ENCODE assay signal across 10 cellular contexts in genomic region chr19:46610851-46611770, GRCh38. TPM values are rescaled to one million over a fixed set of nuclear protein-coding genes. Genes with fewer than 3 reads are reported as not detected.
DNase-seq lines count a peak whose midpoint lies in the region; ATAC-seq, FAIRE-seq and TF ChIP-seq lines count a peak whose summit lies in the region.
"Had no signal": no experiment of that assay in that cellular context is flagged by ENCODE, and none has a peak within 500 bp of the region (broad histone marks: within the 10 kb centered on the region; RNA-seq: fewer than 3 reads in every experiment).

No MANE protein-coding gene starts in this region.

- H2BK15ac ChIP-seq in H1 (ENCODE audit: low read length): no peak overlapping the region

- peak overlapping the region; percentile 81 for H3K27ac Mint-ChIP-seq in progenitor cell of endocrine pancreas

- H4K20me1 ChIP-seq in H1 (replicated peaks in 1 of 2; ENCODE audit: control insufficient read depth in 1 of 2, insufficient read depth in 2 of 2, low read length in 2 of 2) (peaks cover 0 to 11% of the 10 kb centered on the region in 2 experiments), GM23248 (ENCODE audit: insufficient read depth) (no peaks in the 10 kb centered on the region; the same call in 1 of the 2 replicates)

- H3K4me2 ChIP-seq in H1 (ENCODE audit: insufficient read depth in 1 of 2, low read depth in 2 of 2, low read length in 2 of 2) (no peak overlapping the region), GM23248 (ENCODE audit: unreplicated experiment) (no peak overlapping the region)

- H3K23me2 ChIP-seq in H1 (ENCODE audit: low read depth, low read length): no peaks in the 10 kb centered on the region

- CTCF ChIA-PET in H1 (lab: Charles Lee; ENCODE audit: partially characterized antibody): interaction anchor here (0.9 to 15.6 kb wide), 7 partner anchors 10 to 93 kb away, joined by 4 to 341 read pairs (median 8); partner anchors contain the start of genes CALM3, DACT3 and PTGIR

- peaks cover 5% of the 10 kb centered on the region for H3K27me3 Mint-ChIP-seq in progenitor cell of endocrine pancreas

- no peak overlapping the region for H4K91ac ChIP-seq in H1 (replicated peaks; ENCODE audit: insufficient read length, low read length)

- no peak for ATAC-seq in HG02759 (IDR thresholded peaks at IDR 0.05; ENCODE audit: unreplicated experiment)

- no peaks in the 10 kb centered on the region for H3K9me3 Mint-ChIP-seq in progenitor cell of endocrine pancreas (ENCODE audit: low read depth)

- H3K4me3 Mint-ChIP-seq in progenitor cell of endocrine pancreas (ENCODE audit: low read depth): no peak overlapping the region

- H2AFZ ChIP-seq in H1 (ENCODE audit: low read length) (no peak overlapping the region), GM23248 (no peak overlapping the region)

- no peak overlapping the region for H2AK5ac ChIP-seq in H1 (ENCODE audit: low read depth, low read length)

- H3K18ac ChIP-seq in H1 (ENCODE audit: extremely low read depth, low read length): no peak overlapping the region

- no peak overlapping the region for H3K23ac ChIP-seq in H1 (ENCODE audit: insufficient read length)

- H3K36me3 ChIP-seq in H1 (ENCODE audit: control insufficient read depth in 2 of 4, insufficient read depth in 4 of 4, low read length in 3 of 4) (peaks cover 12 to 38% (median 34%) of the 10 kb centered on the region in 4 experiments; a peak in 7 of 8 replicates), MG63 (peaks cover 41% of the 10 kb centered on the region), GM23248 (ENCODE audit: low read depth) (peaks cover 39% of the 10 kb centered on the region; the same call in 1 of the 2 replicates)

- peaks cover 3% of the 10 kb centered on the region for H3K4me1 Mint-ChIP-seq in progenitor cell of endocrine pancreas (ENCODE audit: low read depth)

- H3K9ac ChIP-seq in H1 (replicated peaks in 1 of 4; ENCODE audit: extremely low read depth in 1 of 4, low read depth in 3 of 4, low read length in 3 of 4) (no peak overlapping the region; a peak in 1 of 7 replicates), GM23248 (no peak overlapping the region)

- no peak overlapping the region for H3K14ac ChIP-seq in H1 (ENCODE audit: insufficient read length)

- peak; percentile 78 for DNase-seq in RPMI7951 (ENCODE audit: low read depth)
- DNase-seq in H1 (ENCODE audit: low read depth in 1 of 2, low spot score in 2 of 2): no peak
- no peak for DNase-seq in progenitor cell of endocrine pancreas (ENCODE audit: low spot score, unreplicated experiment)
- no peak for DNase-seq in kidney glomerular epithelial cell (lab: John Stamatoyannopoulos, UW)
- DNase-seq in MG63: no peak
- no peak for DNase-seq in GM23248
- DNase-seq: NCI-H1930 had no signal

- H2BK120ac ChIP-seq in H1 (replicated peaks; ENCODE audit: low read depth, low read length): no peak overlapping the region

- FAIRE-seq in H1 (lab: Jason Lieb, UNC): no peak
- FAIRE-seq: islet of Langerhans had no signal

- no peak overlapping the region for H3K56ac ChIP-seq in H1 (replicated peaks; ENCODE audit: insufficient read length, low read depth, low read length)

- H4K5ac ChIP-seq in H1 (ENCODE audit: insufficient read length, low read depth, low read length): no peak overlapping the region

- in situ Hi-C loops in GM23248 (cut with MboI): no loop called here

- H3F3A ChIP-seq in GM23248 (ENCODE audit: insufficient read depth): peaks cover 51% of the 10 kb centered on the region

- H4K8ac ChIP-seq in H1 (ENCODE audit: extremely low read depth, insufficient read depth, low read length): peak overlapping the region; percentile 87

- H3K9me2 ChIP-seq in GM23248 (ENCODE audit: insufficient read depth): no peaks in the 10 kb centered on the region

- no peak overlapping the region for H2BK12ac ChIP-seq in H1 (ENCODE audit: low read depth, low read length)

- no peaks in the 10 kb centered on the region for H3K4me1 ChIP-seq in H1 (replicated peaks in 1 of 4; ENCODE audit: control insufficient read depth in 3 of 4, insufficient read depth in 4 of 4, low read length in 3 of 4)
- peaks cover 7% of the 10 kb centered on the region for H3K4me1 ChIP-seq in GM23248 (ENCODE audit: insufficient read depth)

- no peaks in the 10 kb centered on the region; a peak in 1 of 4 replicates for H3K79me2 ChIP-seq in H1 (ENCODE audit: control insufficient read depth in 1 of 2, insufficient read depth in 2 of 2, low read length in 2 of 2)
- peaks cover 18% of the 10 kb centered on the region for H3K79me2 ChIP-seq in GM23248 (ENCODE audit: insufficient read depth)

- H3K27me3 ChIP-seq in H1 (replicated peaks in 1 of 4; ENCODE audit: control insufficient read depth in 3 of 4, extremely low read depth in 1 of 4, insufficient read depth in 3 of 4, low read length in 3 of 4): no peaks in the 10 kb centered on the region
- no peaks in the 10 kb centered on the region for H3K27me3 ChIP-seq in MG63
- no peaks in the 10 kb centered on the region for H3K27me3 ChIP-seq in GM23248 (replicated peaks; ENCODE audit: insufficient read depth)

- 86% methylated on average over 17 of the region's 17 CpGs; no CpG with 5 or more reads in 1 of the 2 experiments for WGBS in H1 (ENCODE audit: extremely low coverage in 1 of 2, insufficient coverage in 1 of 2, insufficient read length in 1 of 2, insufficient replicate concordance in 2 of 2, low coverage in 1 of 2, low lambda C conversion rate in 2 of 2, missing lambda C conversion rate in 1 of 2), 2 experiments
- WGBS in GM23248 (ENCODE audit: low coverage in 1 of 2, low lambda C conversion rate in 2 of 2, missing lambda C conversion rate in 2 of 2), 2 experiments: 77 to 78% methylated on average over 17 of the region's 17 CpGs

- POLR2A ChIA-PET in H1 (lab: Charles Lee; ENCODE audit: partially characterized antibody): interaction anchor here (0.7 to 3.5 kb wide), 7 partner anchors 9 to 50 kb away, joined by 3 to 28 read pairs (median 3); partner anchors contain the start of gene CALM3

- TF ChIP-seq POLR2A in GM19193 (IDR thresholded peaks at IDR 0.05; ENCODE audit: extremely low read depth, insufficient read depth, insufficient read length) (peak; percentile 41), H1 (IDR thresholded peaks at IDR 0.05; ENCODE audit: control extremely low read depth in 1 of 2, low read depth in 2 of 2, low read length in 2 of 2) (no peak)

- H3K4ac ChIP-seq in H1 (replicated peaks; ENCODE audit: insufficient read length, low read depth, low read length): no peak overlapping the region

- H3K36me3 Mint-ChIP-seq in progenitor cell of endocrine pancreas (ENCODE audit: insufficient read depth): peaks cover 16% of the 10 kb centered on the region

- no peak for TF ChIP-seq EP300 in H1 (IDR thresholded peaks at IDR 0.05; ENCODE audit: borderline replicate concordance in 1 of 2, low read depth in 2 of 2, low read length in 2 of 2)

- no peaks in the 10 kb centered on the region for H3K9me3 ChIP-seq in H1 (ENCODE audit: insufficient read depth in 2 of 2, low read depth in 1 of 2, low read length in 1 of 2)
- H3K9me3 ChIP-seq in MG63: no peaks in the 10 kb centered on the region
- no peaks in the 10 kb centered on the region for H3K9me3 ChIP-seq in GM23248 (ENCODE audit: low read depth)

- H2BK20ac ChIP-seq in H1 (ENCODE audit: low read length): no peak overlapping the region

- TF ChIP-seq CTCF in H1 (IDR thresholded peaks at IDR 0.05; ENCODE audit: control extremely low read depth in 1 of 3, insufficient read depth in 1 of 3, low read depth in 1 of 3, low read length in 3 of 3) (no peak), progenitor cell of endocrine pancreas (IDR thresholded peaks at IDR 0.05; ENCODE audit: unreplicated experiment) (no peak)

- H3K79me1 ChIP-seq in H1 (ENCODE audit: low read depth, low read length): no peaks in the 10 kb centered on the region

- H3K4me3 ChIP-seq in H1 (ENCODE audit: extremely low read depth in 1 of 4, insufficient read depth in 2 of 4, low read depth in 3 of 4, low read length in 4 of 4): no peak overlapping the region
- no peak overlapping the region for H3K4me3 ChIP-seq in MG63
- H3K4me3 ChIP-seq in GM23248: no peak overlapping the region

- H3K27ac ChIP-seq in H1 (ENCODE audit: low read depth, low read length) (no peak overlapping the region), GM23248 (no peak overlapping the region)

- H2BK5ac ChIP-seq in H1 (ENCODE audit: low read depth, low read length): no peak overlapping the region

- TF ChIP-seq RAD21 in H1 (IDR thresholded peaks at IDR 0.05 in 1 of 2, conservative IDR thresholded peaks at IDR 0.05 in 1 of 2; ENCODE audit: low read depth in 2 of 2, low read length in 2 of 2): no peak

RNA-seq across cellular contexts. Expression of gene CALM3, which starts 10.0 kb away (rescaled TPM):
- total RNA-seq in RPMI7951 (2014; rRNA removed; shearing (Covaris generic)): 173 and 174 TPM in 2 replicates
- total RNA-seq in H1 (2021; fragmentation: NEBNext Ultra II Directional; extraction: Animal tissue kit (Norgen Biotek cat#: 25700)): 318 and 326 TPM in 2 replicates
- polyA plus RNA-seq in H1 (2011; rRNA removed) (315 and 405 TPM in 2 replicates), GM23248 (2016; fragmentation: Nextera tagmentation; extraction: Ambion mirVana) (217 and 225 TPM in 2 replicates)
- polyA plus RNA-seq in H1 (2011; cell fraction: cytosol; rRNA removed): 585 TPM
- 241 TPM for polyA plus RNA-seq in H1 (2011; cell fraction: nucleus; rRNA removed)
- 396 to 462 TPM (median 444 TPM) in 4 replicates for polyA plus RNA-seq in H1 (2012, experiment 1 of 2)
- polyA plus RNA-seq in H1 (2012, experiment 2 of 2): 353 TPM
- 213 TPM for polyA plus RNA-seq in H1 (2013, experiment 1 of 2)
- polyA plus RNA-seq in H1 (2013, experiment 2 of 2): 220 TPM
- 129 and 145 TPM in 2 replicates for polyA minus RNA-seq in H1 (2011; rRNA and poly(A)+ RNA removed)
- polyA minus RNA-seq in H1 (2011; cell fraction: cytosol; rRNA and poly(A)+ RNA removed): 94.5 TPM
- polyA minus RNA-seq in H1 (2011; cell fraction: nucleus; rRNA and poly(A)+ RNA removed): 67.8 TPM
- total RNA-seq in progenitor cell of endocrine pancreas: 387 and 399 TPM in 2 replicates
- total RNA-seq in MG63 (2014; rRNA removed; shearing (Covaris generic); ENCODE audit: low replicate concordance): 90.4 and 116 TPM in 2 replicates
- 229 and 271 TPM in 2 replicates for total RNA-seq in GM23248 (2014; rRNA removed; shearing (Covaris generic))

RNA-seq across cellular contexts. Expression of gene PTGIR, which starts 13.8 kb away (rescaled TPM):
- 0.60 and 0.78 TPM in 2 replicates for total RNA-seq in RPMI7951 (2014; rRNA removed; shearing (Covaris generic))
- total RNA-seq in H1 (2021; fragmentation: NEBNext Ultra II Directional; extraction: Animal tissue kit (Norgen Biotek cat#: 25700)): not detected in 2 replicates
- polyA plus RNA-seq in H1 (2011; rRNA removed) (0.15 and 0.19 TPM in 2 replicates), GM23248 (2016; fragmentation: Nextera tagmentation; extraction: Ambion mirVana) (21.1 and 21.5 TPM in 2 replicates)
- polyA plus RNA-seq in H1 (2011; cell fraction: cytosol; rRNA removed): 0.14 TPM
- polyA plus RNA-seq in H1 (2011; cell fraction: nucleus; rRNA removed): 0.09 TPM
- not detected in 4 replicates for polyA plus RNA-seq in H1 (2012, experiment 1 of 2)
- polyA plus RNA-seq in H1 (2012, experiment 2 of 2): not detected
- 0.10 TPM for polyA plus RNA-seq in H1 (2013, experiment 1 of 2)
- polyA plus RNA-seq in H1 (2013, experiment 2 of 2): 0.13 TPM
- not detected in 2 replicates for polyA minus RNA-seq in H1 (2011; rRNA and poly(A)+ RNA removed)
- not detected for polyA minus RNA-seq in H1 (2011; cell fraction: cytosol; rRNA and poly(A)+ RNA removed)
- polyA minus RNA-seq in H1 (2011; cell fraction: nucleus; rRNA and poly(A)+ RNA removed): not detected
- total RNA-seq in progenitor cell of endocrine pancreas: not detected in 2 replicates
- total RNA-seq in MG63 (2014; rRNA removed; shearing (Covaris generic); ENCODE audit: low replicate concordance): not detected in 2 replicates
- total RNA-seq in GM23248 (2014; rRNA removed; shearing (Covaris generic)): 18.0 and 21.1 TPM in 2 replicates

RNA-seq across cellular contexts. Expression of gene GNG8, which starts 24.9 kb away (rescaled TPM):
- total RNA-seq in RPMI7951 (2014; rRNA removed; shearing (Covaris generic)): not detected in 2 replicates
- not detected in 2 replicates for total RNA-seq in H1 (2021; fragmentation: NEBNext Ultra II Directional; extraction: Animal tissue kit (Norgen Biotek cat#: 25700))
- polyA plus RNA-seq in H1 (2011; rRNA removed) (not detected in 2 replicates), GM23248 (2016; fragmentation: Nextera tagmentation; extraction: Ambion mirVana) (not detected in 2 replicates)
- not detected for polyA plus RNA-seq in H1 (2011; cell fraction: cytosol; rRNA removed)
- not detected for polyA plus RNA-seq in H1 (2011; cell fraction: nucleus; rRNA removed)
- polyA plus RNA-seq in H1 (2012, experiment 1 of 2): 3.6 TPM in 1 of 4 replicates, not detected in the others
- not detected for polyA plus RNA-seq in H1 (2012, experiment 2 of 2)
- not detected for polyA plus RNA-seq in H1 (2013, experiment 1 of 2)
- polyA plus RNA-seq in H1 (2013, experiment 2 of 2): 1.7 TPM
- polyA minus RNA-seq in H1 (2011; rRNA and poly(A)+ RNA removed): not detected in 2 replicates
- polyA minus RNA-seq in H1 (2011; cell fraction: cytosol; rRNA and poly(A)+ RNA removed): not detected
- polyA minus RNA-seq in H1 (2011; cell fraction: nucleus; rRNA and poly(A)+ RNA removed): not detected
- total RNA-seq in progenitor cell of endocrine pancreas: not detected in 2 replicates
- not detected in 2 replicates for total RNA-seq in MG63 (2014; rRNA removed; shearing (Covaris generic); ENCODE audit: low replicate concordance)
- not detected in 2 replicates for total RNA-seq in GM23248 (2014; rRNA removed; shearing (Covaris generic))

RNA-seq across cellular contexts. Expression of gene DACT3, which starts 49.9 kb away (rescaled TPM):
- total RNA-seq in RPMI7951 (2014; rRNA removed; shearing (Covaris generic)): 2.2 and 3.3 TPM in 2 replicates
- total RNA-seq in H1 (2021; fragmentation: NEBNext Ultra II Directional; extraction: Animal tissue kit (Norgen Biotek cat#: 25700)): 1.5 and 2.0 TPM in 2 replicates
- 1.8 and 1.9 TPM in 2 replicates for polyA plus RNA-seq in H1 (2011; rRNA removed)
- 1.8 TPM for polyA plus RNA-seq in H1 (2011; cell fraction: cytosol; rRNA removed)
- 2.1 TPM for polyA plus RNA-seq in H1 (2011; cell fraction: nucleus; rRNA removed)
- polyA plus RNA-seq in H1 (2012, experiment 1 of 2): 1.1 to 1.4 TPM (median 1.2 TPM) in 4 replicates
- 1.4 TPM for polyA plus RNA-seq in H1 (2012, experiment 2 of 2)
- 1.3 TPM for polyA plus RNA-seq in H1 (2013, experiment 1 of 2)
- polyA plus RNA-seq in H1 (2013, experiment 2 of 2): 1.3 TPM
- polyA minus RNA-seq in H1 (2011; rRNA and poly(A)+ RNA removed): 0.61 and 1.2 TPM in 2 replicates
- 0.81 TPM for polyA minus RNA-seq in H1 (2011; cell fraction: cytosol; rRNA and poly(A)+ RNA removed)
- polyA minus RNA-seq in H1 (2011; cell fraction: nucleus; rRNA and poly(A)+ RNA removed): 1.00 TPM
- total RNA-seq in progenitor cell of endocrine pancreas: 2.6 and 3.1 TPM in 2 replicates
- total RNA-seq in MG63 (2014; rRNA removed; shearing (Covaris generic); ENCODE audit: low replicate concordance): 1.5 and 1.7 TPM in 2 replicates
- total RNA-seq in GM23248 (2014; rRNA removed; shearing (Covaris generic)): 7.1 and 7.3 TPM in 2 replicates
- polyA plus RNA-seq in GM23248 (2016; fragmentation: Nextera tagmentation; extraction: Ambion mirVana): 0.63 and 0.66 TPM in 2 replicates

Comparison
In these comparisons a context has a peak if more than half of its experiments do, and no peak if none do; other contexts are left out.
1. RNA of gene PTGIR, which starts 13.8 kb away (total RNA-seq): 18.0 to 21.1 TPM in GM23248; 0.60 to 0.78 TPM in RPMI7951, not detected in H1, not detected in progenitor cell of endocrine pancreas and not detected in MG63; every median in the first group is over 10 times any median in the second.